ENCODE assay signal across 1 cellular context in the genomic region with DNA sequence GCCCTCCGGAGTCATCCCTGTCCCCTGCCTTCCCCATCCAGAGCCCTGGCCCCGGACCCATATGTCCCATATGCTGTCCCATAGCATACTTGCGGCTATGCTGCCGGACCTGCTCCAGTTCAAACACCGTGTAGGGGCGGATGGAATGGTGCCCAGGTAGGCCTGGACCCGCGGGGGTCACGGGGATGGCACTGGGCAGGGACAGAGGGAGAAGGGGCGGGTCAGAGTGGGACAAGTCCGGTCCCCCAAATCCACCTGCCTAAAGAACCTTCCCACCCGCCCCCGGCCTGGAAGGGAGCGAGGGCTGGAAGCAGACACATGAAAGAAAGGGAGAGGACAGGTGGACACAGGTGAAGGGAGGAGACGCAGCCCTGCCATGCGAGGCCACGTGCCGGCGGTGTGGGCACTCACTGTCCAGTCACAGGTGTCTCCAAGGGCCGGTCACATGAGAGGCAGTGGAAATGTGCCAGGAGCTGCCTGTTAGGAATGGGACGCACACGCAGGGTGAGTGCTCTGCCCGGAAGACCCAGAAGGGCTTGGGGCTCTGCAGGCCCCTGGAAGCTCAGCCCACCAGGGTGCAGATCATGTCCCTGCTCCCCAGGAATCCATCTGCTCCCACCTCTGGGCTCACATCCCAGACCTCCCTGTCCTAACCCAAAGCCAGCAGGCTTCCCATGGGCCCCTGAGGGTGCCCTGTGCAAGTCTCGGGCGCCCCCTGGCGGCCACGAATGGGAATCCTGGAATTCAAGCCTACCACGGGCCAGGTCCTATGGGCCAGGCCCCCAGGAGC.
TF ChIP-seq lines count a peak whose summit lies in the region.

No MANE protein-coding gene starts in this region.

TF ChIP-seq in HepG2, 621 proteins besides CTCF, POLR2A, EP300 and RAD21 (continued from another document and continues in another):
- TF ChIP-seq, protein P1, sequence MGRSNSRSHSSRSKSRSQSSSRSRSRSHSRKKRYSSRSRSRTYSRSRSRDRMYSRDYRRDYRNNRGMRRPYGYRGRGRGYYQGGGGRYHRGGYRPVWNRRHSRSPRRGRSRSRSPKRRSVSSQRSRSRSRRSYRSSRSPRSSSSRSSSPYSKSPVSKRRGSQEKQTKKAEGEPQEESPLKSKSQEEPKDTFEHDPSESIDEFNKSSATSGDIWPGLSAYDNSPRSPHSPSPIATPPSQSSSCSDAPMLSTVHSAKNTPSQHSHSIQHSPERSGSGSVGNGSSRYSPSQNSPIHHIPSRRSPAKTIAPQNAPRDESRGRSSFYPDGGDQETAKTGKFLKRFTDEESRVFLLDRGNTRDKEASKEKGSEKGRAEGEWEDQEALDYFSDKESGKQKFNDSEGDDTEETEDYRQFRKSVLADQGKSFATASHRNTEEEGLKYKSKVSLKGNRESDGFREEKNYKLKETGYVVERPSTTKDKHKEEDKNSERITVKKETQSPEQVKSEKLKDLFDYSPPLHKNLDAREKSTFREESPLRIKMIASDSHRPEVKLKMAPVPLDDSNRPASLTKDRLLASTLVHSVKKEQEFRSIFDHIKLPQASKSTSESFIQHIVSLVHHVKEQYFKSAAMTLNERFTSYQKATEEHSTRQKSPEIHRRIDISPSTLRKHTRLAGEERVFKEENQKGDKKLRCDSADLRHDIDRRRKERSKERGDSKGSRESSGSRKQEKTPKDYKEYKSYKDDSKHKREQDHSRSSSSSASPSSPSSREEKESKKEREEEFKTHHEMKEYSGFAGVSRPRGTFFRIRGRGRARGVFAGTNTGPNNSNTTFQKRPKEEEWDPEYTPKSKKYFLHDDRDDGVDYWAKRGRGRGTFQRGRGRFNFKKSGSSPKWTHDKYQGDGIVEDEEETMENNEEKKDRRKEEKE (IDR thresholded peaks at IDR 0.05): no peak
- no peak for TF ChIP-seq ZNF407 (CRISPR knock-in tag; IDR thresholded peaks at IDR 0.05; ENCODE audit: not compliant biosample characterization)
- TF ChIP-seq ARNT (IDR thresholded peaks at IDR 0.05): no peak
- TF ChIP-seq ZNF101 (CRISPR knock-in tag; IDR thresholded peaks at IDR 0.05; ENCODE audit: borderline replicate concordance, low read depth): no peak
- TF ChIP-seq, protein P2, sequence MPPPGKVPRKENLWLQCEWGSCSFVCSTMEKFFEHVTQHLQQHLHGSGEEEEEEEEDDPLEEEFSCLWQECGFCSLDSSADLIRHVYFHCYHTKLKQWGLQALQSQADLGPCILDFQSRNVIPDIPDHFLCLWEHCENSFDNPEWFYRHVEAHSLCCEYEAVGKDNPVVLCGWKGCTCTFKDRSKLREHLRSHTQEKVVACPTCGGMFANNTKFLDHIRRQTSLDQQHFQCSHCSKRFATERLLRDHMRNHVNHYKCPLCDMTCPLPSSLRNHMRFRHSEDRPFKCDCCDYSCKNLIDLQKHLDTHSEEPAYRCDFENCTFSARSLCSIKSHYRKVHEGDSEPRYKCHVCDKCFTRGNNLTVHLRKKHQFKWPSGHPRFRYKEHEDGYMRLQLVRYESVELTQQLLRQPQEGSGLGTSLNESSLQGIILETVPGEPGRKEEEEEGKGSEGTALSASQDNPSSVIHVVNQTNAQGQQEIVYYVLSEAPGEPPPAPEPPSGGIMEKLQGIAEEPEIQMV (CRISPR knock-in tag; IDR thresholded peaks at IDR 0.05; ENCODE audit: low read depth): no peak
- TF ChIP-seq, protein P3, sequence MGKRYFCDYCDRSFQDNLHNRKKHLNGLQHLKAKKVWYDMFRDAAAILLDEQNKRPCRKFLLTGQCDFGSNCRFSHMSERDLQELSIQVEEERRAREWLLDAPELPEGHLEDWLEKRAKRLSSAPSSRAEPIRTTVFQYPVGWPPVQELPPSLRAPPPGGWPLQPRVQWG (CRISPR knock-in tag; IDR thresholded peaks at IDR 0.05; ENCODE audit: borderline replicate concordance, low read depth): no peak
- no peak for TF ChIP-seq ZNF572 (CRISPR knock-in tag; IDR thresholded peaks at IDR 0.05)
- TF ChIP-seq ZNF354B (CRISPR knock-in tag; IDR thresholded peaks at IDR 0.05): no peak
- TF ChIP-seq, protein P4, sequence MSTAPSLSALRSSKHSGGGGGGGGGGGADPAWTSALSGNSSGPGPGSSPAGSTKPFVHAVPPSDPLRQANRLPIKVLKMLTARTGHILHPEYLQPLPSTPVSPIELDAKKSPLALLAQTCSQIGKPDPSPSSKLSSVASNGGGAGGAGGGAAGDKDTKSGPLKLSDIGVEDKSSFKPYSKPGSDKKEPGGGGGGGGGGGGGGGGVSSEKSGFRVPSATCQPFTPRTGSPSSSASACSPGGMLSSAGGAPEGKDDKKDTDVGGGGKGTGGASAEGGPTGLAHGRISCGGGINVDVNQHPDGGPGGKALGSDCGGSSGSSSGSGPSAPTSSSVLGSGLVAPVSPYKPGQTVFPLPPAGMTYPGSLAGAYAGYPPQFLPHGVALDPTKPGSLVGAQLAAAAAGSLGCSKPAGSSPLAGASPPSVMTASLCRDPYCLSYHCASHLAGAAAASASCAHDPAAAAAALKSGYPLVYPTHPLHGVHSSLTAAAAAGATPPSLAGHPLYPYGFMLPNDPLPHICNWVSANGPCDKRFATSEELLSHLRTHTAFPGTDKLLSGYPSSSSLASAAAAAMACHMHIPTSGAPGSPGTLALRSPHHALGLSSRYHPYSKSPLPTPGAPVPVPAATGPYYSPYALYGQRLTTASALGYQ (CRISPR knock-in tag; IDR thresholded peaks at IDR 0.05): no peak
- TF ChIP-seq GABPB1 (CRISPR knock-in tag; IDR thresholded peaks at IDR 0.05): 0 out of 2 replicates have a peak, but pooled peaks have one; percentile 23
- TF ChIP-seq, protein P5, sequence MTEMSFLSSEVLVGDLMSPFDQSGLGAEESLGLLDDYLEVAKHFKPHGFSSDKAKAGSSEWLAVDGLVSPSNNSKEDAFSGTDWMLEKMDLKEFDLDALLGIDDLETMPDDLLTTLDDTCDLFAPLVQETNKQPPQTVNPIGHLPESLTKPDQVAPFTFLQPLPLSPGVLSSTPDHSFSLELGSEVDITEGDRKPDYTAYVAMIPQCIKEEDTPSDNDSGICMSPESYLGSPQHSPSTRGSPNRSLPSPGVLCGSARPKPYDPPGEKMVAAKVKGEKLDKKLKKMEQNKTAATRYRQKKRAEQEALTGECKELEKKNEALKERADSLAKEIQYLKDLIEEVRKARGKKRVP (CRISPR knock-in tag; IDR thresholded peaks at IDR 0.05): no peak
- no peak for TF ChIP-seq SKI (IDR thresholded peaks at IDR 0.05; ENCODE audit: partially characterized antibody)
- TF ChIP-seq, protein P6, sequence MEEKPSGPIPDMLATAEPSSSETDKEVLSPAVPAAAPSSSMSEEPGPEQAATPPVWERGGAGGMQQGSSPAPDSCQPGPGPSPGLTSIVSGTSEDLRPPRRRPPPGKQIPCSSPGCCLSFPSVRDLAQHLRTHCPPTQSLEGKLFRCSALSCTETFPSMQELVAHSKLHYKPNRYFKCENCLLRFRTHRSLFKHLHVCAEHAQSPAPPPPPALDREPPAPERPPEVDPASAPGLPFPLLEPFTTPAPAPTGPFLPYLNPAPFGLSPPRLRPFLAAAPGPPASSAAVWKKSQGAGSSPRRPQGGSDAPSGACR (CRISPR knock-in tag; IDR thresholded peaks at IDR 0.05): no peak
- TF ChIP-seq MTF2 (CRISPR knock-in tag; IDR thresholded peaks at IDR 0.05; ENCODE audit: borderline replicate concordance): no peak
- TF ChIP-seq PITX1 (CRISPR knock-in tag; IDR thresholded peaks at IDR 0.05): no peak
- no peak for TF ChIP-seq DNMT1 (CRISPR knock-in tag; IDR thresholded peaks at IDR 0.05)
- TF ChIP-seq CBX1 (IDR thresholded peaks at IDR 0.05; ENCODE audit: low read depth): no peak
- TF ChIP-seq CENPT (CRISPR knock-in tag; IDR thresholded peaks at IDR 0.05; ENCODE audit: low read depth): no peak
- TF ChIP-seq, protein P7, sequence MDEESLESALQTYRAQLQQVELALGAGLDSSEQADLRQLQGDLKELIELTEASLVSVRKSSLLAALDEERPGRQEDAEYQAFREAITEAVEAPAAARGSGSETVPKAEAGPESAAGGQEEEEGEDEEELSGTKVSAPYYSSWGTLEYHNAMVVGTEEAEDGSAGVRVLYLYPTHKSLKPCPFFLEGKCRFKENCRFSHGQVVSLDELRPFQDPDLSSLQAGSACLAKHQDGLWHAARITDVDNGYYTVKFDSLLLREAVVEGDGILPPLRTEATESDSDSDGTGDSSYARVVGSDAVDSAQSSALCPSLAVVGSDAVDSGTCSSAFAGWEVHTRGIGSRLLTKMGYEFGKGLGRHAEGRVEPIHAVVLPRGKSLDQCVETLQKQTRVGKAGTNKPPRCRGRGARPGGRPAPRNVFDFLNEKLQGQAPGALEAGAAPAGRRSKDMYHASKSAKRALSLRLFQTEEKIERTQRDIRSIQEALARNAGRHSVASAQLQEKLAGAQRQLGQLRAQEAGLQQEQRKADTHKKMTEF (CRISPR knock-in tag; IDR thresholded peaks at IDR 0.05): no peak
- TF ChIP-seq ZNF17 (CRISPR knock-in tag; IDR thresholded peaks at IDR 0.05): no peak
- no peak for TF ChIP-seq ZNF670 (CRISPR knock-in tag; IDR thresholded peaks at IDR 0.05; ENCODE audit: borderline replicate concordance)
- no peak for TF ChIP-seq KDM6A (CRISPR knock-in tag; IDR thresholded peaks at IDR 0.05; ENCODE audit: low read depth)
- TF ChIP-seq ZFP82 (CRISPR knock-in tag; IDR thresholded peaks at IDR 0.05; ENCODE audit: borderline replicate concordance): no peak
- TF ChIP-seq ZNF577 (CRISPR knock-in tag; IDR thresholded peaks at IDR 0.05; ENCODE audit: borderline replicate concordance, low read depth): no peak
- no peak for TF ChIP-seq ZSCAN22 (CRISPR knock-in tag; IDR thresholded peaks at IDR 0.05)
- TF ChIP-seq HNRNPK (IDR thresholded peaks at IDR 0.05; ENCODE audit: low read depth, low read length, poor library complexity, severe bottlenecking): no peak
- no peak for TF ChIP-seq SUZ12 (IDR thresholded peaks at IDR 0.05; ENCODE audit: low read depth, low read length)
- no peak for TF ChIP-seq ZNF263 (CRISPR knock-in tag; IDR thresholded peaks at IDR 0.05)
- no peak for TF ChIP-seq NR2C2 (CRISPR knock-in tag; IDR thresholded peaks at IDR 0.05; ENCODE audit: borderline replicate concordance)
- peak; percentile 81 for TF ChIP-seq RBM39 (IDR thresholded peaks at IDR 0.05; ENCODE audit: low read depth, low read length, poor library complexity, severe bottlenecking)
- no peak for TF ChIP-seq NR1H2 (CRISPR knock-in tag; IDR thresholded peaks at IDR 0.05; ENCODE audit: borderline replicate concordance, low read depth)
- TF ChIP-seq, protein P8, sequence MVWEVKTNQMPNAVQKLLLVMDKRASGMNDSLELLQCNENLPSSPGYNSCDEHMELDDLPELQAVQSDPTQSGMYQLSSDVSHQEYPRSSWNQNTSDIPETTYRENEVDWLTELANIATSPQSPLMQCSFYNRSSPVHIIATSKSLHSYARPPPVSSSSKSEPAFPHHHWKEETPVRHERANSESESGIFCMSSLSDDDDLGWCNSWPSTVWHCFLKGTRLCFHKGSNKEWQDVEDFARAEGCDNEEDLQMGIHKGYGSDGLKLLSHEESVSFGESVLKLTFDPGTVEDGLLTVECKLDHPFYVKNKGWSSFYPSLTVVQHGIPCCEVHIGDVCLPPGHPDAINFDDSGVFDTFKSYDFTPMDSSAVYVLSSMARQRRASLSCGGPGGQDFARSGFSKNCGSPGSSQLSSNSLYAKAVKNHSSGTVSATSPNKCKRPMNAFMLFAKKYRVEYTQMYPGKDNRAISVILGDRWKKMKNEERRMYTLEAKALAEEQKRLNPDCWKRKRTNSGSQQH (CRISPR knock-in tag; IDR thresholded peaks at IDR 0.05; ENCODE audit: low read depth): no peak
- no peak for TF ChIP-seq HMGA1 (CRISPR knock-in tag; conservative IDR thresholded peaks at IDR 0.05)
- TF ChIP-seq MBD4 (IDR thresholded peaks at IDR 0.05; ENCODE audit: borderline replicate concordance, low read length): no peak
- TF ChIP-seq ZBTB3 (CRISPR knock-in tag; IDR thresholded peaks at IDR 0.05; ENCODE audit: borderline replicate concordance, low read depth): no peak
- no peak for TF ChIP-seq SMAD1 (CRISPR knock-in tag; IDR thresholded peaks at IDR 0.05; ENCODE audit: borderline replicate concordance, low read depth)
